ENCODE assay signal across 21 cellular contexts in genomic region chr5:41874512-41875060, GRCh38.
"Had no signal": no experiment of that assay in that cellular context is flagged by ENCODE, and none has a peak within 500 bp of the region (broad histone marks: within the 10 kb centered on the region; RNA-seq: fewer than 3 reads in every experiment).

No MANE protein-coding gene starts in this region.

- ATAC-seq: foreskin keratinocyte; left cardiac atrium; lower lobe of right lung; natural killer cell; sciatic nerve; stimulated activated memory B cell treated with anti-CD40 and anti-IgM and Interleukin-4, amounts not matched to agents 10 μg/mL and 1 μg/mL and 100 μg/mL, for 72 hours had no signal

- H3K9me3 Mint-ChIP-seq: memory B cell; natural killer cell; neural crest cell; stimulated activated memory B cell treated with anti-CD40 and anti-IgM and Interleukin-4, amounts not matched to agents 10 μg/mL and 1 μg/mL and 100 μg/mL, for 72 hours; stimulated activated naive CD8-positive, alpha-beta T cell treated with anti-CD3 and anti-CD28 coated beads, Interleukin-15, Interleukin-2, amounts not matched to agents 100 ng/mL and 50 ng/mL, for 24 hours had no signal

- H3K9me3 ChIP-seq: left ventricle myocardium inferior, lower lobe of right lung, spleen, tibial artery, upper lobe of left lung, uterus had no signal

- H3K27ac ChIP-seq: foreskin keratinocyte, left ventricle myocardium inferior, lower lobe of right lung, spleen, tibial artery, upper lobe of left lung, uterus had no signal

- FAIRE-seq: kidney had no signal

- H3K27me3 ChIP-seq: foreskin keratinocyte, spleen, tibial artery, upper lobe of left lung, uterus had no signal

- H3K4me3 ChIP-seq: left ventricle myocardium inferior, lower lobe of right lung, spleen, tibial artery, upper lobe of left lung, uterus had no signal

- H3K4me3 Mint-ChIP-seq: immature natural killer cell; memory B cell; mesothelial cell of epicardium; natural killer cell; neural crest cell; stimulated activated memory B cell treated with anti-CD40 and anti-IgM and Interleukin-4, amounts not matched to agents 10 μg/mL and 1 μg/mL and 100 μg/mL, for 72 hours; stimulated activated naive CD8-positive, alpha-beta T cell treated with anti-CD3 and anti-CD28 coated beads, Interleukin-15, Interleukin-2, amounts not matched to agents 100 ng/mL and 50 ng/mL, for 24 hours had no signal

- H3K4me1 ChIP-seq: foreskin keratinocyte, uterus had no signal

- H3K27ac Mint-ChIP-seq: immature natural killer cell; memory B cell; mesothelial cell of epicardium; natural killer cell; stimulated activated memory B cell treated with anti-CD40 and anti-IgM and Interleukin-4, amounts not matched to agents 10 μg/mL and 1 μg/mL and 100 μg/mL, for 72 hours; stimulated activated naive CD8-positive, alpha-beta T cell treated with anti-CD3 and anti-CD28 coated beads, Interleukin-15, Interleukin-2, amounts not matched to agents 100 ng/mL and 50 ng/mL, for 24 hours had no signal

- H3K27me3 Mint-ChIP-seq: memory B cell had no signal

- H3K36me3 Mint-ChIP-seq: immature natural killer cell; memory B cell; mesothelial cell of epicardium; natural killer cell; stimulated activated memory B cell treated with anti-CD40 and anti-IgM and Interleukin-4, amounts not matched to agents 10 μg/mL and 1 μg/mL and 100 μg/mL, for 72 hours had no signal

- H3K36me3 ChIP-seq: left ventricle myocardium inferior, lower lobe of right lung, spleen, tibial artery, upper lobe of left lung, uterus had no signal

- DNase-seq: foreskin keratinocyte; immature natural killer cell; kidney; left cardiac atrium; left ventricle myocardium inferior; lower lobe of right lung; natural killer cell; posterior cingulate gyrus; spleen; stimulated activated CD4-positive, alpha-beta T cell treated with anti-CD3 and anti-CD28 coated beads, Interleukin-15, amount 100 ng/mL, for 24 hours; stimulated activated CD4-positive, alpha-beta T cell treated with anti-CD3 and anti-CD28 coated beads, Interleukin-1b, Interleukin-23, amount 100 ng/mL, for 48 hours; stimulated activated CD4-positive, alpha-beta T cell treated with anti-CD3 and anti-CD28 coated beads, Interleukin-4, amount 100 ng/mL, for 24 hours; tibial artery; upper lobe of left lung; uterus had no signal
